In genomic region chr12:26697217-26697616, GRCh38 we compare ENCODE assay signal across 19 cellular contexts.
A peak's percentile ranks its signal among the peaks of the same experiment; 100 is the strongest.
DNase-seq lines count a peak whose midpoint lies in the region; TF ChIP-seq lines count a peak whose summit lies in the region.
"Had no signal": no experiment of that assay in that cellular context is flagged by ENCODE, and none has a peak within 500 bp of the region (broad histone marks: within the 10 kb centered on the region; RNA-seq: fewer than 3 reads in every experiment).

No MANE protein-coding gene starts in this region.

- POLR2A ChIA-PET in MCF 10A (lab: Yijun Ruan, JAX), result interaction anchor here (0.7 to 1.1 kb wide), 3 partner anchors 38 to 1503 kb away, joined by 3 to 4 read pairs (median 3); partner anchors contain the start of gene DNAI7

- CTCF ChIA-PET in MCF 10A (lab: Yijun Ruan, JAX), result interaction anchor here (0.9 kb wide), 1 partner anchor 578 kb away, joined by 4 read pairs; no protein-coding TSS in a partner anchor

- H3K9me3 ChIP-seq in breast epithelium, result no peaks in the 10 kb centered on the region
- no peaks in the 10 kb centered on the region for H3K9me3 ChIP-seq in suprapubic skin
- H3K9me3 ChIP-seq: MG63, SJSA1 had no signal

- no peaks in the 10 kb centered on the region for H3K36me3 ChIP-seq in breast epithelium
- peaks cover 16% of the 10 kb centered on the region for H3K36me3 ChIP-seq in suprapubic skin
- H3K36me3 ChIP-seq: MG63 had no signal

- no peak overlapping the region for H3K4me3 Mint-ChIP-seq in MCF 10A (ENCODE audit: unreplicated experiment)
- H3K4me3 Mint-ChIP-seq: CD4-positive, alpha-beta memory T cell had no signal

- H3K36me3 Mint-ChIP-seq in MCF 10A (ENCODE audit: insufficient read depth, unreplicated experiment), result peaks cover 6% of the 10 kb centered on the region

- intact Hi-C loops in MCF 10A (cut with micrococcal nuclease), result no loop called here
- intact Hi-C loops in breast epithelium (cut with DNase I; ENCODE audit: low total_unique reads), result no loop called here

- 90% methylated on average over 3 of the region's 3 CpGs for WGBS in suprapubic skin

- H3K27ac ChIP-seq in breast epithelium (no peak overlapping the region), suprapubic skin (no peak overlapping the region)
- H3K27ac ChIP-seq: 22Rv1, PC-9, SJSA1 had no signal

- H3K27me3 ChIP-seq in breast epithelium (no peaks in the 10 kb centered on the region), suprapubic skin (no peaks in the 10 kb centered on the region)
- H3K27me3 ChIP-seq: MG63, SJSA1 had no signal

- TF ChIP-seq CTCF in MCF 10A (IDR thresholded peaks at IDR 0.05; ENCODE audit: unreplicated experiment) (no peak), breast epithelium (IDR thresholded peaks at IDR 0.05) (no peak), cardiac fibroblast (IDR thresholded peaks at IDR 0.05; ENCODE audit: low read depth, low read length) (no peak), fibroblast of villous mesenchyme (IDR thresholded peaks at IDR 0.05; ENCODE audit: insufficient read depth, low read depth, low read length) (no peak), suprapubic skin (IDR thresholded peaks at IDR 0.05) (no peak)

- no peaks in the 10 kb centered on the region for H3K27me3 Mint-ChIP-seq in MCF 10A (ENCODE audit: insufficient read depth, unreplicated experiment)
- H3K27me3 Mint-ChIP-seq: CD4-positive, alpha-beta memory T cell had no signal

- DNase-seq in MCF 10A (ENCODE audit: unreplicated experiment) (peak; percentile 59), breast epithelium (ENCODE audit: low spot score in 2 of 2) (no peak), cardiac fibroblast (ENCODE audit: low read depth in 2 of 2) (peak; percentile 72 to 88), fibroblast of villous mesenchyme (ENCODE audit: low read depth) (peak; percentile 62), Ammon's horn (ENCODE audit: low spot score) (no peak), suprapubic skin (ENCODE audit: low spot score in 2 of 2) (no peak), DMS79 (lab: John Stamatoyannopoulos, UW) (no peak)
- DNase-seq in activated CD8-positive, alpha-beta memory T cell treated with anti-CD3 and anti-CD28 coated beads, Interleukin-2, amount 50 U/mL, for 48 hours, result no peak
- DNase-seq: Calu3, DMS79 treated with DMSO at 0.1 percent for 48 hours, MG63, NCI-H1092, NCI-H2081 treated with DMSO at 0.1 percent for 48 hours, NCI-H510A, NCI-H774, PC-9 had no signal

- peaks cover 9% of the 10 kb centered on the region for H3K9me3 Mint-ChIP-seq in MCF 10A (ENCODE audit: unreplicated experiment)
- H3K9me3 Mint-ChIP-seq: CD4-positive, alpha-beta memory T cell had no signal

- peak overlapping the region; percentile 15 for H3K27ac Mint-ChIP-seq in MCF 10A (ENCODE audit: low read depth, unreplicated experiment)
- H3K27ac Mint-ChIP-seq: CD4-positive, alpha-beta memory T cell had no signal

- TF ChIP-seq POLR2A in breast epithelium (IDR thresholded peaks at IDR 0.05) (no peak), suprapubic skin (IDR thresholded peaks at IDR 0.05) (no peak)

- BruUV-seq in MCF 10A (replicated peaks; lab: Mats Ljungman, UMichigan), result no TSS peak

- TF ChIP-seq EP300 in suprapubic skin (IDR thresholded peaks at IDR 0.05), result no peak

- peaks cover 24% of the 10 kb centered on the region for H3K4me1 Mint-ChIP-seq in MCF 10A (ENCODE audit: insufficient read depth, unreplicated experiment)
- H3K4me1 Mint-ChIP-seq: CD4-positive, alpha-beta memory T cell had no signal

- H3K4me3 ChIP-seq in breast epithelium (no peak overlapping the region), cardiac fibroblast (replicated peaks in 1 of 2; ENCODE audit: low read depth in 2 of 2, low read length in 2 of 2) (no peak overlapping the region), fibroblast of villous mesenchyme (ENCODE audit: low read depth, low read length) (no peak overlapping the region), suprapubic skin (no peak overlapping the region)
- H3K4me3 ChIP-seq: MG63, PC-9, SJSA1 had no signal

- H3K4me1 ChIP-seq in breast epithelium (no peaks in the 10 kb centered on the region), suprapubic skin (peaks cover 3% of the 10 kb centered on the region)

Comparison
In these comparisons a context has a peak if more than half of its experiments do, and no peak if none do; other contexts are left out.
1. DNase-seq: peak in MCF 10A (single experiment), cardiac fibroblast (2 of 2) and fibroblast of villous mesenchyme (single experiment); none in breast epithelium (0 of 2), Ammon's horn (single experiment), activated CD8-positive, alpha-beta memory T cell treated with anti-CD3 and anti-CD28 coated beads, Interleukin-2, amount 50 U/mL, for 48 hours (single experiment), suprapubic skin (0 of 2) and DMS79 (single experiment).